In the genomic region with DNA sequence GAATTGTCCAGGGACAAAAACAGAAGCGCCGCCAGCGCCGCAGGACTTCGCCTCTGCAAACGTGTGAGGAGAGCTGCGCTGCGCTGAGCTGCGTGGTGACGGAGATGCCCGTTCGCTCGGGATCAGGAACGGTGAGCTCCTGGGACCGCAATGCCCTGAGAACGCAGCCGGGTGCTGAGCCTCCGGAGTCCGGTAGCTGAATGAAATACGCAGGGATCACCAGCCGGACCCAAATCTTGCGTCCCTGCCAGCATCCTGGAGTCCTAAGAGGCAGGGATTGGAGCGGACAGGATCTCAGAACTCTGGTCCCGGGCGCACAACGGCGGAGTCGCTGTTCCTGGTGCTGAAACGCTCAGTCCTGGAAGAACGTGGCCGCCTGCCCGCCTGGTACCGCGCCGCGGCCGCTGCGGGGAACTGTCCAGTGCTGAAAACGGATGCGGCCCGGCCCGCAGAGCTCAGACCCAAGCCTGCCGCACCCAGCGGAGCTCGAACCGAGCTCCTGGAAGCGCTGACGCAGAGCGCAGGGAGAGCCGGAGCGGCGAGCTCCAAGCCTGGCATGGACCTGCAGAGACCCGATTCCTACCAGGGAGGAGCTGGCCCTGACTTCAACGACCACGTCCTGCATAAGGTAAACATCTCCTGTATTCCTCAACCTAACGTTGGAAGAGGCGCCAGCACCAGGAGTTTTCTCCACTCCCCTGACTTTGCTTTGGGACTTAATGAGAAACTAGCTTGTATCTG, we compare ENCODE assay signal across 8 cellular contexts. TPM values are rescaled to one million over a fixed set of nuclear protein-coding genes. Genes with fewer than 3 reads are reported as not detected.
A peak's percentile ranks its signal among the peaks of the same experiment; 100 is the strongest.
DNase-seq lines count a peak whose midpoint lies in the region; ATAC-seq and TF ChIP-seq lines count a peak whose summit lies in the region.

No MANE protein-coding gene starts in this region.

- no peaks in the 10 kb centered on the region for H3K9me3 Mint-ChIP-seq in WTC11
- no peaks in the 10 kb centered on the region for H3K9me3 Mint-ChIP-seq in immature natural killer cell

- TF ChIP-seq CTCF in HEK293 (tag by site-specific recombination; IDR thresholded peaks at IDR 0.05) (no peak), WTC11 (IDR thresholded peaks at IDR 0.05) (no peak)

- H3K36me3 ChIP-seq in HEK293 (ENCODE audit: control insufficient read depth in 2 of 2, insufficient read depth in 1 of 2, low read length in 2 of 2), result no peaks in the 10 kb centered on the region

- H3K36me3 Mint-ChIP-seq in WTC11, result no peaks in the 10 kb centered on the region
- H3K36me3 Mint-ChIP-seq in immature natural killer cell, result no peaks in the 10 kb centered on the region

- H3K4me1 ChIP-seq in HEK293 (ENCODE audit: control insufficient read depth, insufficient read depth, low read length), result no peaks in the 10 kb centered on the region

- H3K27me3 Mint-ChIP-seq in WTC11 (ENCODE audit: low read depth) (peaks cover 76% of the 10 kb centered on the region), immature natural killer cell (ENCODE audit: low read depth in 3 of 3) (peaks cover 26 to 41% (median 29%) of the 10 kb centered on the region in 3 donors)

- CTCF ChIA-PET in HEK293 (lab: Yijun Ruan, JAX), result interaction anchor here (0.6 to 5.0 kb wide), 10 partner anchors 10 to 374 kb away, joined by 3 to 36 read pairs (median 4); no protein-coding TSS in a partner anchor
- CTCF ChIA-PET in WTC11 (lab: Charles Lee), result interaction anchor here (0.6 to 4.2 kb wide), 20 partner anchors 10 to 375 kb away, joined by 3 to 43 read pairs (median 4); partner anchors contain the start of genes FDXR and RAB37

- H3K4me3 Mint-ChIP-seq in WTC11, result peak overlapping the region; percentile 28
- no peak overlapping the region for H3K4me3 Mint-ChIP-seq in immature natural killer cell

- DNase-seq in WTC11 (ENCODE audit: low spot score), result peak; percentile 97
- DNase-seq in brain pericyte (ENCODE audit: low read depth, low spot score), result peak; percentile 24
- peak; percentile 74 to 78 (median 77) for DNase-seq in immature natural killer cell
- DNase-seq in stimulated activated CD4-positive, alpha-beta T cell treated with anti-CD3 and anti-CD28 coated beads, Interleukin-15, amount 100 ng/mL, for 24 hours, result peak; percentile 85
- no peak for DNase-seq in SHP77 (lab: John Stamatoyannopoulos, UW)
- no peak for DNase-seq in NK-92 treated with Interleukin-12 subunit alpha and Interleukin-12 subunit beta, amount 100 ng/mL, for 24 hours (lab: John Stamatoyannopoulos, UW)

- no peaks in the 10 kb centered on the region for H3K9me3 ChIP-seq in HEK293 (ENCODE audit: control insufficient read depth, insufficient read depth, low read depth, low read length)

- H3K27ac Mint-ChIP-seq in WTC11, result no peak overlapping the region
- H3K27ac Mint-ChIP-seq in immature natural killer cell, result no peak overlapping the region

- H3K4me1 Mint-ChIP-seq in WTC11 (peaks cover 5% of the 10 kb centered on the region), immature natural killer cell (peaks cover 4 to 19% of the 10 kb centered on the region in 2 donors)

- POLR2A ChIA-PET in HEK293 (lab: Yijun Ruan, JAX) (interaction anchor here (0.5 kb wide), 1 partner anchor 210 kb away, joined by 4 read pairs; no protein-coding TSS in a partner anchor), WTC11 (lab: Charles Lee) (interaction anchor here (0.7 to 1.2 kb wide), 3 partner anchors 65 to 104 kb away, joined by 3 read pairs; no protein-coding TSS in a partner anchor)

- ATAC-seq in WTC11 (peak; percentile 95), GM19452 (IDR thresholded peaks at IDR 0.05; ENCODE audit: unreplicated experiment) (no peak)

- no peak overlapping the region for H3K4me3 ChIP-seq in HEK293 (ENCODE audit: low read depth, low read length)

- no peak overlapping the region for H3K27ac ChIP-seq in HEK293 (ENCODE audit: extremely low read depth, low read depth, low read length)

TF ChIP-seq in HEK293, 187 proteins besides CTCF, POLR2A, EP300 and RAD21 (continues in another document):
- 0 out of 2 replicates have a peak, but pooled peaks have one; percentile 9 for TF ChIP-seq ZNF560 (tag by site-specific recombination; IDR thresholded peaks at IDR 0.05; ENCODE audit: borderline replicate concordance)
- no peak for TF ChIP-seq ZNF354C (tag by site-specific recombination; IDR thresholded peaks at IDR 0.05; ENCODE audit: borderline replicate concordance, low read depth)
- TF ChIP-seq ZNF391 (tag by site-specific recombination; IDR thresholded peaks at IDR 0.05; ENCODE audit: borderline replicate concordance, low read depth), result peak; percentile 65; the same call in 1 of the 2 replicates
- TF ChIP-seq ZNF214 (tag by site-specific recombination; IDR thresholded peaks at IDR 0.05; ENCODE audit: borderline replicate concordance), result no peak
- peak; percentile 69; the same call in 1 of the 2 replicates for TF ChIP-seq ZFP37 (tag by site-specific recombination; IDR thresholded peaks at IDR 0.05)
- peak; percentile 28; the same call in 1 of the 2 replicates for TF ChIP-seq KLF1 (tag by site-specific recombination; IDR thresholded peaks at IDR 0.05)
- TF ChIP-seq ZNF146 (tag by site-specific recombination; IDR thresholded peaks at IDR 0.05), result no peak
- no peak for TF ChIP-seq ZNF302 (tag by site-specific recombination; IDR thresholded peaks at IDR 0.05; ENCODE audit: low read depth)
- TF ChIP-seq, protein P1, sequence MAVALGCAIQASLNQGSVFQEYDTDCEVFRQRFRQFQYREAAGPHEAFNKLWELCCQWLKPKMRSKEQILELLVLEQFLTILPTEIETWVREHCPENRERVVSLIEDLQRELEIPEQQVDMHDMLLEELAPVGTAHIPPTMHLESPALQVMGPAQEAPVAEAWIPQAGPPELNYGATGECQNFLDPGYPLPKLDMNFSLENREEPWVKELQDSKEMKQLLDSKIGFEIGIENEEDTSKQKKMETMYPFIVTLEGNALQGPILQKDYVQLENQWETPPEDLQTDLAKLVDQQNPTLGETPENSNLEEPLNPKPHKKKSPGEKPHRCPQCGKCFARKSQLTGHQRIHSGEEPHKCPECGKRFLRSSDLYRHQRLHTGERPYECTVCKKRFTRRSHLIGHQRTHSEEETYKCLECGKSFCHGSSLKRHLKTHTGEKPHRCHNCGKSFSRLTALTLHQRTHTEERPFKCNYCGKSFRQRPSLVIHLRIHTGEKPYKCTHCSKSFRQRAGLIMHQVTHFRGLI (tag by site-specific recombination; IDR thresholded peaks at IDR 0.05), result no peak
- TF ChIP-seq ZBTB17 (tag by site-specific recombination; IDR thresholded peaks at IDR 0.05), result peak; percentile 91
- peak; percentile 98 for TF ChIP-seq ZSCAN30 (tag by site-specific recombination; IDR thresholded peaks at IDR 0.05)
- TF ChIP-seq ZSCAN23 (tag by site-specific recombination; IDR thresholded peaks at IDR 0.05), result 0 out of 2 replicates have a peak, but pooled peaks have one; percentile 70
- TF ChIP-seq GLIS2 (tag by site-specific recombination; IDR thresholded peaks at IDR 0.05), result peak; percentile 20; the same call in 1 of the 2 replicates
- peak; percentile 81 for TF ChIP-seq ZNF600 (tag by site-specific recombination; IDR thresholded peaks at IDR 0.05)
- peak; percentile 65; the same call in 1 of the 2 replicates for TF ChIP-seq ZNF501 (tag by site-specific recombination; IDR thresholded peaks at IDR 0.05)
- TF ChIP-seq HOXD13 (CRISPR knock-in tag; IDR thresholded peaks at IDR 0.05; ENCODE audit: borderline replicate concordance), result peak; percentile 92

TF ChIP-seq in WTC11, 78 proteins besides CTCF, POLR2A, EP300 and RAD21 (continues in another document):
- TF ChIP-seq EMX1 (CRISPR knock-in tag; IDR thresholded peaks at IDR 0.05) (no peak; the same call in 1 of the 2 replicates), ZNF423 (CRISPR knock-in tag; IDR thresholded peaks at IDR 0.05) (peak; percentile 56; the same call in 1 of the 2 replicates), ZNF219 (CRISPR knock-in tag; IDR thresholded peaks at IDR 0.05; ENCODE audit: borderline replicate concordance) (peak; percentile 99)
- TF ChIP-seq, protein P2, sequence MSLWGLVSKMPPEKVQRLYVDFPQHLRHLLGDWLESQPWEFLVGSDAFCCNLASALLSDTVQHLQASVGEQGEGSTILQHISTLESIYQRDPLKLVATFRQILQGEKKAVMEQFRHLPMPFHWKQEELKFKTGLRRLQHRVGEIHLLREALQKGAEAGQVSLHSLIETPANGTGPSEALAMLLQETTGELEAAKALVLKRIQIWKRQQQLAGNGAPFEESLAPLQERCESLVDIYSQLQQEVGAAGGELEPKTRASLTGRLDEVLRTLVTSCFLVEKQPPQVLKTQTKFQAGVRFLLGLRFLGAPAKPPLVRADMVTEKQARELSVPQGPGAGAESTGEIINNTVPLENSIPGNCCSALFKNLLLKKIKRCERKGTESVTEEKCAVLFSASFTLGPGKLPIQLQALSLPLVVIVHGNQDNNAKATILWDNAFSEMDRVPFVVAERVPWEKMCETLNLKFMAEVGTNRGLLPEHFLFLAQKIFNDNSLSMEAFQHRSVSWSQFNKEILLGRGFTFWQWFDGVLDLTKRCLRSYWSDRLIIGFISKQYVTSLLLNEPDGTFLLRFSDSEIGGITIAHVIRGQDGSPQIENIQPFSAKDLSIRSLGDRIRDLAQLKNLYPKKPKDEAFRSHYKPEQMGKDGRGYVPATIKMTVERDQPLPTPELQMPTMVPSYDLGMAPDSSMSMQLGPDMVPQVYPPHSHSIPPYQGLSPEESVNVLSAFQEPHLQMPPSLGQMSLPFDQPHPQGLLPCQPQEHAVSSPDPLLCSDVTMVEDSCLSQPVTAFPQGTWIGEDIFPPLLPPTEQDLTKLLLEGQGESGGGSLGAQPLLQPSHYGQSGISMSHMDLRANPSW (CRISPR knock-in tag; conservative IDR thresholded peaks at IDR 0.05; ENCODE audit: low read depth), result peak; percentile 99
- TF ChIP-seq, protein P3, sequence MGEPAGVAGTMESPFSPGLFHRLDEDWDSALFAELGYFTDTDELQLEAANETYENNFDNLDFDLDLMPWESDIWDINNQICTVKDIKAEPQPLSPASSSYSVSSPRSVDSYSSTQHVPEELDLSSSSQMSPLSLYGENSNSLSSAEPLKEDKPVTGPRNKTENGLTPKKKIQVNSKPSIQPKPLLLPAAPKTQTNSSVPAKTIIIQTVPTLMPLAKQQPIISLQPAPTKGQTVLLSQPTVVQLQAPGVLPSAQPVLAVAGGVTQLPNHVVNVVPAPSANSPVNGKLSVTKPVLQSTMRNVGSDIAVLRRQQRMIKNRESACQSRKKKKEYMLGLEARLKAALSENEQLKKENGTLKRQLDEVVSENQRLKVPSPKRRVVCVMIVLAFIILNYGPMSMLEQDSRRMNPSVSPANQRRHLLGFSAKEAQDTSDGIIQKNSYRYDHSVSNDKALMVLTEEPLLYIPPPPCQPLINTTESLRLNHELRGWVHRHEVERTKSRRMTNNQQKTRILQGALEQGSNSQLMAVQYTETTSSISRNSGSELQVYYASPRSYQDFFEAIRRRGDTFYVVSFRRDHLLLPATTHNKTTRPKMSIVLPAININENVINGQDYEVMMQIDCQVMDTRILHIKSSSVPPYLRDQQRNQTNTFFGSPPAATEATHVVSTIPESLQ (CRISPR knock-in tag; IDR thresholded peaks at IDR 0.05), result peak; percentile 97

RNA-seq across cellular contexts. Expression of gene CD300LF, which starts 41.5 kb away (rescaled TPM):
- total RNA-seq in WTC11 (2021), result not detected in 3 replicates
- 1 to 10 TPM; 1.9 to 4.2 (median 2.0) TPM for polyA plus RNA-seq in immature natural killer cell

RNA-seq across cellular contexts. Expression of gene CD300E, which starts 47.7 kb away (rescaled TPM):
- total RNA-seq in WTC11 (2021), result not detected in 3 replicates
- under 1 TPM in 2 of 3 donors, not detected in 1; 0.28 to 0.79 TPM for polyA plus RNA-seq in immature natural killer cell

Comparison
In these comparisons a context has a peak if more than half of its experiments do, and no peak if none do; other contexts are left out.
1. DNase-seq: peak in WTC11 (single experiment), brain pericyte (single experiment), immature natural killer cell (3 of 3) and stimulated activated CD4-positive, alpha-beta T cell treated with anti-CD3 and anti-CD28 coated beads, Interleukin-15, amount 100 ng/mL, for 24 hours (single experiment); none in SHP77 (0 of 2) and NK-92 treated with Interleukin-12 subunit alpha and Interleukin-12 subunit beta, amount 100 ng/mL, for 24 hours (single experiment).
2. Of the 8 proteins assayed by ChIP-seq in both HEK293 and WTC11: peak only in HEK293: none; only in WTC11: ATF2, ZBTB21, ZNF121, ZNF138, ZNF416, ZNF423 and 1 more; in both: none; in neither: 1.